8 cellular contexts compared by ENCODE assay signal in genomic region chr20:53642196-53643030, GRCh38. TPM values are rescaled to one million over a fixed set of nuclear protein-coding genes. Genes with fewer than 3 reads are reported as not detected.
A peak's percentile ranks its signal among the peaks of the same experiment; 100 is the strongest.
DNase-seq lines count a peak whose midpoint lies in the region; ATAC-seq and TF ChIP-seq lines count a peak whose summit lies in the region.

No MANE protein-coding gene starts in this region.

- H3K4me2 ChIP-seq in BLaER1: peak overlapping the region; percentile 79

- H3K27me3 ChIP-seq in BLaER1 (no peaks in the 10 kb centered on the region), breast epithelium (no peaks in the 10 kb centered on the region), right lobe of liver (no peaks in the 10 kb centered on the region)

- intact Hi-C loops in breast epithelium (cut with DNase I; ENCODE audit: low total_unique reads) (no loop called here), right lobe of liver (cut with DNase I) (no loop called here)

- no peaks in the 10 kb centered on the region for H3K9me3 ChIP-seq in BLaER1
- no peaks in the 10 kb centered on the region for H3K9me3 ChIP-seq in breast epithelium
- no peaks in the 10 kb centered on the region for H3K9me3 ChIP-seq in right lobe of liver

- peak overlapping the region; percentile 29 for H3K4me3 ChIP-seq in BLaER1
- H3K4me3 ChIP-seq in breast epithelium: peak overlapping the region in 1 of 3 donors; percentile 5
- H3K4me3 ChIP-seq in right lobe of liver: peak overlapping the region in 1 of 3 donors; percentile 4

- DNase-seq in T follicular helper cell (ENCODE audit: low read depth) (peak; percentile 38), breast epithelium (ENCODE audit: low spot score in 2 of 2) (peak in 1 of 2 donors; percentile 54), right lobe of liver (peak; percentile 56 to 89 (median 83)), NCI-H1048 (lab: John Stamatoyannopoulos, UW) (no peak)

- peaks cover 43% of the 10 kb centered on the region for H3K4me1 ChIP-seq in BLaER1
- peaks cover 0 to 11% of the 10 kb centered on the region in 2 donors for H3K4me1 ChIP-seq in breast epithelium
- H3K4me1 ChIP-seq in right lobe of liver: peaks cover 0 to 23% (median 7%) of the 10 kb centered on the region in 4 donors

- H3K9ac ChIP-seq in BLaER1: peak overlapping the region; percentile 64

- no peaks in the 10 kb centered on the region for H4K20me1 ChIP-seq in BLaER1

- no peak for TF ChIP-seq POLR2A in breast epithelium (IDR thresholded peaks at IDR 0.05)
- TF ChIP-seq POLR2A in right lobe of liver (IDR thresholded peaks at IDR 0.05): no peak

- no peaks in the 10 kb centered on the region for H3K36me3 ChIP-seq in BLaER1
- H3K36me3 ChIP-seq in breast epithelium: no peaks in the 10 kb centered on the region
- H3K36me3 ChIP-seq in right lobe of liver: no peaks in the 10 kb centered on the region

- H3K27ac ChIP-seq in BLaER1 (peak overlapping the region; percentile 79), breast epithelium (peak overlapping the region; percentile 74 to 77), right lobe of liver (peak overlapping the region; percentile 82 to 90 (median 87)), temporal lobe (ENCODE audit: low read depth, low read length) (peak overlapping the region; percentile 34)

- ATAC-seq in GM19438 (IDR thresholded peaks at IDR 0.05; ENCODE audit: low read depth, unreplicated experiment) (peak; percentile 58), HG03571 (IDR thresholded peaks at IDR 0.05; ENCODE audit: unreplicated experiment) (peak; percentile 29), right lobe of liver (peak; percentile 93 to 98 (median 96))

- 17% methylated on average over 17 of the region's 17 CpGs for WGBS in right lobe of liver (ENCODE audit: insufficient coverage, low coverage, low lambda C conversion rate, missing lambda C conversion rate)

- TF ChIP-seq CTCF in breast epithelium (IDR thresholded peaks at IDR 0.05) (no peak), right lobe of liver (IDR thresholded peaks at IDR 0.05) (peak in 2 of 4 donors; percentile 19 to 39)

RNA-seq across cellular contexts. Expression of gene ZNF217, which starts 48.8 kb away (rescaled TPM):
- total RNA-seq in breast epithelium (10 to 100 TPM; 22.4 to 54.7 (median 48.3) TPM), right lobe of liver (10 to 100 TPM; 11.3 to 27.1 (median 15.8) TPM), temporal lobe (5.2 TPM)

Comparison
In these comparisons a context has a peak if more than half of its experiments do, and no peak if none do; other contexts are left out.
1. H3K27ac ChIP-seq: peak in every context shown above with its lines; median percentile 87 in right lobe of liver; 79 in BLaER1; 76 in breast epithelium; 34 in temporal lobe.
2. ATAC-seq: peak in every context shown above with its lines; median percentile 96 in right lobe of liver; 58 in GM19438; 29 in HG03571.